In genomic region chr16:84223456-84223855, GRCh38 we compare ENCODE assay signal across 18 cellular contexts. TPM values are rescaled to one million over a fixed set of nuclear protein-coding genes. Genes with fewer than 3 reads are reported as not detected.
DNase-seq lines count a peak whose midpoint lies in the region; ATAC-seq, FAIRE-seq and TF ChIP-seq lines count a peak whose summit lies in the region.
"Had no signal": no experiment of that assay in that cellular context is flagged by ENCODE, and none has a peak within 500 bp of the region (broad histone marks: within the 10 kb centered on the region; RNA-seq: fewer than 3 reads in every experiment).

No MANE protein-coding gene starts in this region.

- no peak overlapping the region for H4K5ac ChIP-seq in IMR-90 (ENCODE audit: low read depth, low read length)

- peak overlapping the region; percentile 41 for H3K27ac Mint-ChIP-seq in astrocyte (ENCODE audit: unreplicated experiment)
- H3K27ac Mint-ChIP-seq in activated naive CD4-positive, alpha-beta T cell treated with anti-CD3 and anti-CD28 coated beads, Interleukin-2, amount 50 U/mL, for 72 hours, result no peak overlapping the region

- H3K9me1 ChIP-seq in IMR-90 (ENCODE audit: insufficient read depth, low read length), result peaks cover 6% of the 10 kb centered on the region; the same call in 1 of the 2 replicates

- no peaks in the 10 kb centered on the region for H3K79me1 ChIP-seq in IMR-90 (ENCODE audit: low read depth in 1 of 2, low read length in 2 of 2)

- H3K9me3 ChIP-seq in IMR-90 (ENCODE audit: control insufficient read depth, insufficient read depth, low read length) (no peaks in the 10 kb centered on the region), astrocyte (ENCODE audit: insufficient read depth, low read depth, low read length) (peaks cover 4% of the 10 kb centered on the region)
- H3K9me3 ChIP-seq: A549, BE2C had no signal

- no peak for TF ChIP-seq RAD21 in IMR-90 (IDR thresholded peaks at IDR 0.05; ENCODE audit: low read length)

- peaks cover 28% of the 10 kb centered on the region for H3K4me1 Mint-ChIP-seq in astrocyte (ENCODE audit: low read depth, unreplicated experiment)

- no peak overlapping the region for H3K14ac ChIP-seq in IMR-90 (replicated peaks; ENCODE audit: low read depth, low read length)

- in situ Hi-C loops in IMR-90 (cut with MboI; ENCODE audit: low sequenced_read_pairs), result no loop called here

- no peaks in the 10 kb centered on the region for H3K9me3 Mint-ChIP-seq in astrocyte (ENCODE audit: unreplicated experiment)
- no peaks in the 10 kb centered on the region for H3K9me3 Mint-ChIP-seq in activated naive CD4-positive, alpha-beta T cell treated with anti-CD3 and anti-CD28 coated beads, Interleukin-2, amount 50 U/mL, for 72 hours
- H3K9me3 Mint-ChIP-seq: CD4-positive, alpha-beta memory T cell had no signal

- H3K9ac ChIP-seq in IMR-90 (ENCODE audit: low read depth, low read length) (no peak overlapping the region), astrocyte (ENCODE audit: low read length) (no peak overlapping the region)

- DNase-seq in EL (peak; percentile 31), IMR-90 (peak; percentile 8), RCC 7860 (ENCODE audit: low spot score) (peak; percentile 45), astrocyte (ENCODE audit: low read depth) (no peak), NK-92 (lab: John Stamatoyannopoulos, UW; ENCODE audit: unreplicated experiment) (no peak), substantia nigra (lab: John Stamatoyannopoulos, UW) (no peak)
- no peak for DNase-seq in activated naive CD4-positive, alpha-beta T cell treated with anti-CD3 and anti-CD28 coated beads, Interleukin-2, amount 50 U/mL, for 72 hours (ENCODE audit: low spot score in 2 of 2)
- no peak for DNase-seq in stimulated activated CD4-positive, alpha-beta T cell treated with anti-CD3 and anti-CD28 coated beads, Interleukin-15, amount 100 ng/mL, for 24 hours
- DNase-seq: BE2C; CD4-positive, alpha-beta memory T cell; DMS79; GF-D8; HCEC 1CT had no signal

- CTCF ChIA-PET in IMR-90 (lab: Yijun Ruan, JAX), result no interaction called here

- no peak overlapping the region for H2AK9ac ChIP-seq in IMR-90 (replicated peaks; ENCODE audit: low read depth, low read length, poor library complexity)

- no peak overlapping the region for H2BK5ac ChIP-seq in IMR-90 (ENCODE audit: low read depth, low read length, poor library complexity, severe bottlenecking)

- no peak overlapping the region for H3K4ac ChIP-seq in IMR-90 (ENCODE audit: low read depth, low read length)

- H3K79me2 ChIP-seq in astrocyte (ENCODE audit: insufficient read depth, low read length), result no peaks in the 10 kb centered on the region

- no peak overlapping the region for H2AK5ac ChIP-seq in IMR-90 (ENCODE audit: low read depth, low read length)

- no peak overlapping the region for H3K18ac ChIP-seq in IMR-90 (ENCODE audit: low read depth, low read length)

- no peak overlapping the region for H3K4me3 Mint-ChIP-seq in astrocyte (ENCODE audit: unreplicated experiment)
- H3K4me3 Mint-ChIP-seq: CD4-positive, alpha-beta memory T cell had no signal

- no peak overlapping the region for H2BK15ac ChIP-seq in IMR-90 (ENCODE audit: low read depth, low read length)

- H3K4me1 ChIP-seq in IMR-90 (ENCODE audit: control insufficient read depth, insufficient read depth, low read length), result peaks cover 7% of the 10 kb centered on the region
- peaks cover 20% of the 10 kb centered on the region for H3K4me1 ChIP-seq in astrocyte (ENCODE audit: insufficient read depth, low read length)

- H3K36me3 Mint-ChIP-seq in astrocyte (ENCODE audit: low read depth, unreplicated experiment), result no peaks in the 10 kb centered on the region
- no peaks in the 10 kb centered on the region for H3K36me3 Mint-ChIP-seq in activated naive CD4-positive, alpha-beta T cell treated with anti-CD3 and anti-CD28 coated beads, Interleukin-2, amount 50 U/mL, for 72 hours
- H3K36me3 Mint-ChIP-seq: CD4-positive, alpha-beta memory T cell had no signal

- no peak overlapping the region for H3K23ac ChIP-seq in IMR-90 (ENCODE audit: low read depth, low read length)

- H3K4me2 ChIP-seq in IMR-90 (ENCODE audit: low read depth, low read length) (no peak overlapping the region), astrocyte (ENCODE audit: low read length) (no peak overlapping the region)
- H3K4me2 ChIP-seq: A549 had no signal

- no peaks in the 10 kb centered on the region for H3K36me3 ChIP-seq in IMR-90 (ENCODE audit: control insufficient read depth, insufficient read depth, low read length)
- H3K36me3 ChIP-seq in astrocyte (ENCODE audit: insufficient read depth, low read length), result no peaks in the 10 kb centered on the region
- H3K36me3 ChIP-seq: BE2C had no signal

- no peaks in the 10 kb centered on the region for H3K27me3 Mint-ChIP-seq in astrocyte (ENCODE audit: low read depth, unreplicated experiment)

- no peak for ATAC-seq in IMR-90 (ENCODE audit: low read depth)
- ATAC-seq in activated naive CD4-positive, alpha-beta T cell treated with anti-CD3 and anti-CD28 coated beads, Interleukin-2, amount 50 U/mL, for 72 hours, result no peak
- ATAC-seq: A549 had no signal

- H3K27me3 ChIP-seq in IMR-90 (ENCODE audit: control insufficient read depth, insufficient read depth, low read length), result peaks cover 11% of the 10 kb centered on the region
- H3K27me3 ChIP-seq in astrocyte (ENCODE audit: insufficient read depth, low read length), result peaks cover under 1% of the 10 kb centered on the region
- H3K27me3 ChIP-seq: BE2C had no signal

- H2BK20ac ChIP-seq in IMR-90 (ENCODE audit: low read depth, low read length), result no peak overlapping the region

- H4K91ac ChIP-seq in IMR-90 (ENCODE audit: insufficient read depth, low read depth, low read length), result no peak overlapping the region

- H2AFZ ChIP-seq in IMR-90 (replicated peaks; ENCODE audit: low read length, poor library complexity), result no peak overlapping the region
- no peak overlapping the region for H2AFZ ChIP-seq in astrocyte (ENCODE audit: low read depth, low read length)

- TF ChIP-seq POLR2A in IMR-90 (IDR thresholded peaks at IDR 0.05; ENCODE audit: low read depth, low read length), result no peak

- H3K56ac ChIP-seq in IMR-90 (ENCODE audit: extremely low read depth, insufficient read depth, low read length), result no peak overlapping the region

- FAIRE-seq in RCC 7860 (lab: Jason Lieb, UNC) (no peak), astrocyte (lab: Jason Lieb, UNC) (no peak)
- FAIRE-seq: A549 had no signal

- TF ChIP-seq CTCF in IMR-90 (conservative IDR thresholded peaks at IDR 0.05; ENCODE audit: low read depth, low read length) (no peak), astrocyte (IDR thresholded peaks at IDR 0.05; ENCODE audit: insufficient read depth, low read depth, low read length) (no peak)

- H2BK120ac ChIP-seq in IMR-90 (ENCODE audit: low read depth, low read length), result no peak overlapping the region

- H4K20me1 ChIP-seq in IMR-90 (ENCODE audit: insufficient read depth, low read length) (no peaks in the 10 kb centered on the region), astrocyte (ENCODE audit: insufficient read depth, low read length) (no peaks in the 10 kb centered on the region)

- POLR2A ChIA-PET in IMR-90 (lab: Charles Lee; ENCODE audit: unreplicated experiment), result no interaction called here

- dilution Hi-C loops in IMR-90 (cut with HindIII; ENCODE audit: low sequenced_read_pairs, unreplicated experiment), result no loop called here

- WGBS in IMR-90 (ENCODE audit: extremely low coverage in 2 of 2, insufficient read length in 1 of 2), 2 experiments, result 33% methylated on average over 1 of the region's 4 CpGs; no CpG with 5 or more reads in 1 of the 2 experiments

- H3K4me3 ChIP-seq in IMR-90 (ENCODE audit: insufficient read depth, low read depth, low read length), result no peak overlapping the region
- H3K4me3 ChIP-seq in astrocyte (ENCODE audit: insufficient read depth, low read depth, low read length), result no peak overlapping the region
- H3K4me3 ChIP-seq: A549 had no signal

- BruUV-seq in IMR-90 (replicated peaks; lab: Mats Ljungman, UMichigan), result no TSS peak

- H4K8ac ChIP-seq in IMR-90 (ENCODE audit: low read depth in 2 of 2, low read length in 2 of 2), result no peak overlapping the region

- intact Hi-C loops in IMR-90 (cut with micrococcal nuclease), result no loop called here

- no peak overlapping the region for H3K27ac ChIP-seq in IMR-90 (ENCODE audit: insufficient read depth, low read length)
- no peak overlapping the region for H3K27ac ChIP-seq in astrocyte (ENCODE audit: low read depth, low read length)
- H3K27ac ChIP-seq in substantia nigra (ENCODE audit: low read depth, low read length, poor library complexity, severe bottlenecking), result no peak overlapping the region
- H3K27ac ChIP-seq: C4-2B had no signal

TF ChIP-seq in IMR-90, 13 proteins besides CTCF, POLR2A, EP300 and RAD21 (continues in another document):
- TF ChIP-seq SMC3 (IDR thresholded peaks at IDR 0.05; ENCODE audit: low read depth, low read length) (no peak), BHLHE40 (IDR thresholded peaks at IDR 0.05; ENCODE audit: low read depth, low read length) (no peak), CEBPB (IDR thresholded peaks at IDR 0.05; ENCODE audit: low read depth, low read length) (no peak), MAFK (IDR thresholded peaks at IDR 0.05; ENCODE audit: low read depth, low read length) (no peak), RCOR1 (IDR thresholded peaks at IDR 0.05; ENCODE audit: insufficient replicate concordance, low read length) (no peak), MAZ (IDR thresholded peaks at IDR 0.05; ENCODE audit: borderline replicate concordance, low read depth, low read length) (no peak), CHD1 (IDR thresholded peaks at IDR 0.05; ENCODE audit: low read depth, low read length) (no peak)

RNA-seq across cellular contexts. Expression of gene KCNG4, which starts 16.4 kb away (rescaled TPM):
- total RNA-seq in IMR-90 (2012; rRNA removed) (not detected in 2 replicates), astrocyte (not detected in 2 replicates)
- polyA plus RNA-seq in IMR-90 (2012; rRNA removed), result not detected in 2 replicates
- polyA plus RNA-seq in IMR-90 (2012; cell fraction: cytosol; rRNA removed), result not detected in 2 replicates
- polyA plus RNA-seq in IMR-90 (2012; cell fraction: nucleus; rRNA removed; ENCODE audit: low replicate concordance), result not detected in 2 replicates
- not detected for total RNA-seq in activated naive CD4-positive, alpha-beta T cell treated with anti-CD3 and anti-CD28 coated beads, Interleukin-2, amount 50 U/mL, for 72 hours
- total RNA-seq: CD4-positive, alpha-beta memory T cell; H4; HT-29 had no signal
- polyA plus RNA-seq: A549; AG04450; CD4-positive, alpha-beta memory T cell had no signal

RNA-seq across cellular contexts. Expression of gene ADAD2, which starts 32.5 kb away (rescaled TPM):
- not detected in 2 replicates for total RNA-seq in IMR-90 (2012; rRNA removed)
- not detected in 2 replicates for polyA plus RNA-seq in IMR-90 (2012; rRNA removed)
- polyA plus RNA-seq in IMR-90 (2012; cell fraction: cytosol; rRNA removed), result 0.06 TPM in 1 of 2 replicates, not detected in the other
- 0.03 TPM in 1 of 2 replicates, not detected in the other for polyA plus RNA-seq in IMR-90 (2012; cell fraction: nucleus; rRNA removed; ENCODE audit: low replicate concordance)
- total RNA-seq in astrocyte, result not detected in 2 replicates
- under 1 TPM in 1 of 2 donors, not detected in 1; 0.47 TPM for total RNA-seq in activated naive CD4-positive, alpha-beta T cell treated with anti-CD3 and anti-CD28 coated beads, Interleukin-2, amount 50 U/mL, for 72 hours
- total RNA-seq: CD4-positive, alpha-beta memory T cell; H4; HT-29 had no signal
- polyA plus RNA-seq: A549; AG04450; CD4-positive, alpha-beta memory T cell had no signal

RNA-seq across cellular contexts. Expression of gene TAF1C, which starts 36.6 kb away (rescaled TPM):
- total RNA-seq in IMR-90 (2012; rRNA removed) (6.1 and 7.3 TPM in 2 replicates), astrocyte (30.4 and 34.1 TPM in 2 replicates)
- polyA plus RNA-seq in IMR-90 (2012; rRNA removed), result 35.5 and 41.6 TPM in 2 replicates
- 15.1 and 17.4 TPM in 2 replicates for polyA plus RNA-seq in IMR-90 (2012; cell fraction: cytosol; rRNA removed)
- 397 and 707 TPM in 2 replicates for polyA plus RNA-seq in IMR-90 (2012; cell fraction: nucleus; rRNA removed; ENCODE audit: low replicate concordance)
- 10 to 100 TPM; 42.5 to 52.8 TPM for total RNA-seq in activated naive CD4-positive, alpha-beta T cell treated with anti-CD3 and anti-CD28 coated beads, Interleukin-2, amount 50 U/mL, for 72 hours

Comparison
In these comparisons a context has a peak if more than half of its experiments do, and no peak if none do; other contexts are left out.
1. DNase-seq: peak in EL (single experiment), IMR-90 (single experiment) and RCC 7860 (single experiment); none in astrocyte (single experiment), activated naive CD4-positive, alpha-beta T cell treated with anti-CD3 and anti-CD28 coated beads, Interleukin-2, amount 50 U/mL, for 72 hours (0 of 2), NK-92 (single experiment), stimulated activated CD4-positive, alpha-beta T cell treated with anti-CD3 and anti-CD28 coated beads, Interleukin-15, amount 100 ng/mL, for 24 hours (single experiment) and substantia nigra (0 of 49).